ENCODE assay signal across 1 cellular context in genomic region chr1:151147132-151147503, GRCh38.
TF ChIP-seq lines count a peak whose summit lies in the region.

No MANE protein-coding gene starts in this region.

TF ChIP-seq in HepG2, 621 proteins besides CTCF, POLR2A, EP300 and RAD21:
- 0 out of 2 replicates have a peak, but pooled peaks have one; percentile 60 for TF ChIP-seq TEAD2 (CRISPR knock-in tag; IDR thresholded peaks at IDR 0.05)
- TF ChIP-seq KLF16 (CRISPR knock-in tag; IDR thresholded peaks at IDR 0.05) = peak in 1 of 2 experiments; percentile 43; a peak in 1 of 4 replicates
- no peak for TF ChIP-seq POGK (CRISPR knock-in tag; conservative IDR thresholded peaks at IDR 0.05)
- peak; percentile 14; the same call in 1 of the 2 replicates for TF ChIP-seq ZFX (CRISPR knock-in tag; IDR thresholded peaks at IDR 0.05; ENCODE audit: low read depth)
- TF ChIP-seq MTA1 (CRISPR knock-in tag; IDR thresholded peaks at IDR 0.05; ENCODE audit: borderline replicate concordance) = 0 out of 2 replicates have a peak, but pooled peaks have one; percentile 10
- 0 out of 2 replicates have a peak, but pooled peaks have one; percentile 24 for TF ChIP-seq ZNF512 (CRISPR knock-in tag; IDR thresholded peaks at IDR 0.05)
- no peak for TF ChIP-seq NPAS2 (CRISPR knock-in tag; IDR thresholded peaks at IDR 0.05; ENCODE audit: borderline replicate concordance)
- TF ChIP-seq ZBTB20 (CRISPR knock-in tag; IDR thresholded peaks at IDR 0.05; ENCODE audit: borderline replicate concordance, low read depth) = 0 out of 2 replicates have a peak, but pooled peaks have one; percentile 6
- TF ChIP-seq ZNF782 (CRISPR knock-in tag; IDR thresholded peaks at IDR 0.05; ENCODE audit: borderline replicate concordance) = 0 out of 2 replicates have a peak, but pooled peaks have one; percentile 29
- no peak for TF ChIP-seq ZNF501 (CRISPR knock-in tag; IDR thresholded peaks at IDR 0.05)
- TF ChIP-seq RBAK (CRISPR knock-in tag; IDR thresholded peaks at IDR 0.05) = 0 out of 2 replicates have a peak, but pooled peaks have one; percentile 13
- TF ChIP-seq ZNF337 (CRISPR knock-in tag; IDR thresholded peaks at IDR 0.05; ENCODE audit: borderline replicate concordance, low read depth) = 0 out of 2 replicates have a peak, but pooled peaks have one; percentile 20
- 0 out of 2 replicates have a peak, but pooled peaks have one; percentile 59 for TF ChIP-seq ZZZ3 (CRISPR knock-in tag; IDR thresholded peaks at IDR 0.05; ENCODE audit: borderline replicate concordance)
- TF ChIP-seq RBM22 (optimal IDR thresholded peaks at IDR 0.05; ENCODE audit: low read length) = no peak
- TF ChIP-seq SP2 (CRISPR knock-in tag; IDR thresholded peaks at IDR 0.05) = no peak
- peak; percentile 37; the same call in 1 of the 2 replicates for TF ChIP-seq SSRP1 (CRISPR knock-in tag; IDR thresholded peaks at IDR 0.05)
- TF ChIP-seq NCOA2 (CRISPR knock-in tag; IDR thresholded peaks at IDR 0.05) = 0 out of 2 replicates have a peak, but pooled peaks have one; percentile 3
- TF ChIP-seq ZNF317 (CRISPR knock-in tag; IDR thresholded peaks at IDR 0.05) = no peak
- no peak for TF ChIP-seq RARA (CRISPR knock-in tag; IDR thresholded peaks at IDR 0.05)
- 0 out of 2 replicates have a peak, but pooled peaks have one; percentile 0 for TF ChIP-seq MED1 (CRISPR knock-in tag; IDR thresholded peaks at IDR 0.05)
- peak; percentile 4; the same call in 1 of the 2 replicates for TF ChIP-seq SALL1 (CRISPR knock-in tag; IDR thresholded peaks at IDR 0.05)
- TF ChIP-seq UBTF (CRISPR knock-in tag; IDR thresholded peaks at IDR 0.05) = 0 out of 2 replicates have a peak, but pooled peaks have one; percentile 40
- TF ChIP-seq ZNF775 (CRISPR knock-in tag; IDR thresholded peaks at IDR 0.05; ENCODE audit: borderline replicate concordance) = 0 out of 2 replicates have a peak, but pooled peaks have one; percentile 31
- TF ChIP-seq CREB3 (CRISPR knock-in tag; IDR thresholded peaks at IDR 0.05) = no peak
- TF ChIP-seq CAMTA2 (CRISPR knock-in tag; IDR thresholded peaks at IDR 0.05; ENCODE audit: borderline replicate concordance) = no peak
- peak; percentile 6; the same call in 1 of the 2 replicates for TF ChIP-seq YEATS2 (CRISPR knock-in tag; IDR thresholded peaks at IDR 0.05; ENCODE audit: borderline replicate concordance)
- 0 out of 2 replicates have a peak, but pooled peaks have one; percentile 13 for TF ChIP-seq ZNF572 (CRISPR knock-in tag; IDR thresholded peaks at IDR 0.05)
- TF ChIP-seq TRIM24 (CRISPR knock-in tag; IDR thresholded peaks at IDR 0.05) = no peak
- TF ChIP-seq HNF4G (IDR thresholded peaks at IDR 0.05; ENCODE audit: borderline replicate concordance, low read depth, low read length) = no peak
- peak; percentile 44; the same call in 1 of the 2 replicates for TF ChIP-seq HNF4G (CRISPR knock-in tag; IDR thresholded peaks at IDR 0.05; ENCODE audit: borderline replicate concordance, low read depth)
- TF ChIP-seq ZNF276 (CRISPR knock-in tag; IDR thresholded peaks at IDR 0.05; ENCODE audit: low read depth) = 0 out of 2 replicates have a peak, but pooled peaks have one; percentile 8
- TF ChIP-seq PHF5A (CRISPR knock-in tag; IDR thresholded peaks at IDR 0.05; ENCODE audit: low read depth, unreplicated experiment) = peak; percentile 15
